Comparison of ENCODE assay signal across 2 cellular contexts in genomic region chr2:119157850-119158511, GRCh38.
TF ChIP-seq lines count a peak whose summit lies in the region.

No MANE protein-coding gene starts in this region.

TF ChIP-seq in HEK293, 187 proteins besides CTCF, POLR2A, EP300 and RAD21 (continued from another document):
- TF ChIP-seq ZNF580 (tag by site-specific recombination; IDR thresholded peaks at IDR 0.05), result no peak
- no peak for TF ChIP-seq ZFP41 (tag by site-specific recombination; IDR thresholded peaks at IDR 0.05; ENCODE audit: borderline replicate concordance)
- no peak for TF ChIP-seq ZNF529 (tag by site-specific recombination; IDR thresholded peaks at IDR 0.05; ENCODE audit: insufficient replicate concordance)

TF ChIP-seq in neural cell, 6 proteins besides CTCF, POLR2A, EP300 and RAD21 (continued from another document):
- TF ChIP-seq REST (IDR thresholded peaks at IDR 0.05; ENCODE audit: borderline replicate concordance), result no peak
- TF ChIP-seq MXI1 (conservative IDR thresholded peaks at IDR 0.05; ENCODE audit: poor library complexity, severe bottlenecking), result no peak
- TF ChIP-seq SMC3 (conservative IDR thresholded peaks at IDR 0.05; ENCODE audit: poor library complexity), result no peak
- no peak for TF ChIP-seq EZH2 (IDR thresholded peaks at IDR 0.05; ENCODE audit: borderline replicate concordance, insufficient read depth, low read length, poor library complexity, severe bottlenecking)
- TF ChIP-seq TAF1 (IDR thresholded peaks at IDR 0.05; ENCODE audit: low read depth), result no peak
TF ChIP-seq in neural cell: peak in this region for 0.
